1 cellular context compared by ENCODE assay signal in genomic region chr20:45187693-45188092, GRCh38.
TF ChIP-seq lines count a peak whose summit lies in the region.

No MANE protein-coding gene starts in this region.

TF ChIP-seq in HCT116, 20 proteins besides CTCF, POLR2A, EP300 and RAD21 (continued from another document):
- TF ChIP-seq REST (IDR thresholded peaks at IDR 0.05; ENCODE audit: low read depth) (no peak), YY1 (IDR thresholded peaks at IDR 0.05; ENCODE audit: extremely low read depth, insufficient replicate concordance, low read depth, low read length) (no peak), EZH2 (IDR thresholded peaks at IDR 0.05) (no peak), SIN3A (IDR thresholded peaks at IDR 0.05; ENCODE audit: low read depth) (no peak), ELF1 (IDR thresholded peaks at IDR 0.05; ENCODE audit: borderline replicate concordance, low read depth) (no peak), ZBTB33 (IDR thresholded peaks at IDR 0.05; ENCODE audit: extremely low read depth, insufficient replicate concordance, low read length) (no peak), CEBPB (IDR thresholded peaks at IDR 0.05; ENCODE audit: low read depth) (no peak), ZFX (IDR thresholded peaks at IDR 0.05) (no peak)
